10 cellular contexts compared by ENCODE assay signal in genomic region chr2:33205693-33206434, GRCh38.
DNase-seq lines count a peak whose midpoint lies in the region; ATAC-seq, FAIRE-seq and TF ChIP-seq lines count a peak whose summit lies in the region.
"Had no signal": no experiment of that assay in that cellular context is flagged by ENCODE, and none has a peak within 500 bp of the region (broad histone marks: within the 10 kb centered on the region; RNA-seq: fewer than 3 reads in every experiment).

No MANE protein-coding gene starts in this region.

- TF ChIP-seq POLR2A in GM12892 (IDR thresholded peaks at IDR 0.05; ENCODE audit: low read depth, low read length) (no peak), Peyer's patch (IDR thresholded peaks at IDR 0.05) (no peak)

- H3K4me1 ChIP-seq in KMS-11 (ENCODE audit: low read depth, poor library complexity, severe bottlenecking) (peaks cover 18% of the 10 kb centered on the region), Peyer's patch (no peaks in the 10 kb centered on the region)

- H3K79me2 ChIP-seq in KMS-11 (ENCODE audit: insufficient read depth, low read depth) = no peaks in the 10 kb centered on the region

- peak; percentile 83 for FAIRE-seq in GM12892 (lab: Jason Lieb, UNC)

- H3K27ac ChIP-seq in KMS-11 (peak overlapping the region; percentile 28; the same call in 1 of the 2 replicates), Peyer's patch (no peak overlapping the region)

- no peaks in the 10 kb centered on the region for H4K20me1 ChIP-seq in KMS-11 (ENCODE audit: insufficient read depth)

- ATAC-seq in GM19455 (IDR thresholded peaks at IDR 0.05; ENCODE audit: unreplicated experiment) = peak; percentile 93
- ATAC-seq in HG02938 (IDR thresholded peaks at IDR 0.05; ENCODE audit: unreplicated experiment) = peak; percentile 93

- H3K36me3 ChIP-seq in KMS-11 (ENCODE audit: insufficient read depth) (no peaks in the 10 kb centered on the region), Peyer's patch (no peaks in the 10 kb centered on the region)

- H3K27me3 ChIP-seq in KMS-11 (ENCODE audit: insufficient read depth, low read depth) (no peaks in the 10 kb centered on the region), Peyer's patch (no peaks in the 10 kb centered on the region)

- no peaks in the 10 kb centered on the region for H3K9me3 ChIP-seq in Peyer's patch

- no peak overlapping the region for H3K9ac ChIP-seq in KMS-11

- TF ChIP-seq CTCF in KMS-11 (conservative IDR thresholded peaks at IDR 0.05; ENCODE audit: low read depth, low read length) (no peak), Peyer's patch (IDR thresholded peaks at IDR 0.05) (no peak)

- peak; percentile 13 for DNase-seq in GM12892 (ENCODE audit: insufficient read length)
- no peak for DNase-seq in Peyer's patch
- DNase-seq in stimulated activated CD4-positive, alpha-beta T cell treated with anti-CD3 and anti-CD28 coated beads, Interleukin-4, amount 100 ng/mL, for 24 hours = no peak
- DNase-seq in activated CD4-positive, CD25-positive, alpha-beta regulatory T cell (lab: John Stamatoyannopoulos, UW) = no peak
- DNase-seq in middle frontal gyrus (ENCODE audit: extremely low spot score, low spot score) = no peak
- DNase-seq: Kasumi-1, NCI-H774 had no signal

- peak overlapping the region; percentile 45 for H3K4me3 ChIP-seq in KMS-11 (IDR thresholded peaks at IDR 0.05; ENCODE audit: insufficient read depth, low read depth, low read length)
- no peak overlapping the region for H3K4me3 ChIP-seq in Peyer's patch

- peak overlapping the region; percentile 40; the same call in 1 of the 2 replicates for H3K4me2 ChIP-seq in KMS-11

- peak overlapping the region; percentile 5; the same call in 1 of the 2 replicates for H2AFZ ChIP-seq in KMS-11 (ENCODE audit: low read depth)
